Comparison of ENCODE assay signal across 1 cellular context in the genomic region with DNA sequence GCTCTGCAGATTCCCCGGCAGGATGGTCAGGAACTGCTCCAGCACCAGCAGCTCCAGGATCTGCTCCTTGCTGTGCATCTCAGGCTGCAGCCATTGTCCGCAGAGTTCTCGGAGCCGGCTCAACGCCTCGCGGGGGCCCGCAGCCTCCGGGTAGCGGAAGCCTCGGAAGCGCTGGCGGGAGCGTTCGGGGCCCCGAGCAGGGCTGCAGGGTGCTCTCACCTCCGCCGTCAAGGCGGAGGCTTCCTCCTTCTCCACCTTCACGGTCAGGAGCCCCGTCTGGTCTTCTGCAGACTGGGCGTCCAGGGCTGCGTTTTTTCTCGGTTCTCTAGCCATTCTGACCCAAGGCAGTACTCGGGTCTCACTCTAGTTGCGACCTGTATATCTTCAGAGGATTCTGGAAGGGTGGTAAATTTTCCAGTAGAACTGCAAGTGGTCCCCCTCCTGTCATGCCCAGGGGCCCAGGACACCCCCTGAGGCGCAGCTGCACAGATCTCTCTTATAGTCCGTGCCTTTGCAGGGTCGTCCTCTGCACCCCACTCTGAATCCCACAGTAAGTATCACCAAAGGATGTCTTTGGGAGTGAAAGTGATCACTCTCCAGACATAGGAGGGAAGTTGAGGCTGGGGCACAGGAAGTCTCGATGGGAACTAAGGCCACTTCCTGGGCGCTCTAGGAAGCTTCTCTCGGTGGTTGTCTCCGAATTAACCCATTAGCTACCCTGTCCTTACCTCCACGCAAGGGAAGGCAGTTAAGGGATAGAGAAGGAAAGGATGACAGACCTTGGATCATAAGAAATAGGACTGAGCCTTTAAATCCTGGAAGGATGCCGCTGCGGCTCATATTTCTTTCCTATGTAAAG.
A peak's percentile ranks its signal among the peaks of the same experiment; 100 is the strongest.
TF ChIP-seq lines count a peak whose summit lies in the region.

TSS of gene ZKSCAN4 (minus strand) at position 622 of the 859 bp plus-strand sequence. CDS start at position 333, 289 bp downstream.

TF ChIP-seq in HepG2, 621 proteins besides CTCF, POLR2A, EP300 and RAD21 (continued from another document and continues in another):
- TF ChIP-seq, protein P1, sequence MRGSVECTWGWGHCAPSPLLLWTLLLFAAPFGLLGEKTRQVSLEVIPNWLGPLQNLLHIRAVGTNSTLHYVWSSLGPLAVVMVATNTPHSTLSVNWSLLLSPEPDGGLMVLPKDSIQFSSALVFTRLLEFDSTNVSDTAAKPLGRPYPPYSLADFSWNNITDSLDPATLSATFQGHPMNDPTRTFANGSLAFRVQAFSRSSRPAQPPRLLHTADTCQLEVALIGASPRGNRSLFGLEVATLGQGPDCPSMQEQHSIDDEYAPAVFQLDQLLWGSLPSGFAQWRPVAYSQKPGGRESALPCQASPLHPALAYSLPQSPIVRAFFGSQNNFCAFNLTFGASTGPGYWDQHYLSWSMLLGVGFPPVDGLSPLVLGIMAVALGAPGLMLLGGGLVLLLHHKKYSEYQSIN (CRISPR knock-in tag; IDR thresholded peaks at IDR 0.05; ENCODE audit: borderline replicate concordance): no peak
- no peak for TF ChIP-seq SRSF1 (optimal IDR thresholded peaks at IDR 0.05; ENCODE audit: low read depth, low read length)
- no peak for TF ChIP-seq SAFB2 (CRISPR knock-in tag; IDR thresholded peaks at IDR 0.05; ENCODE audit: borderline replicate concordance, low read depth)
- 0 out of 2 replicates have a peak, but pooled peaks have one; percentile 31 for TF ChIP-seq ISL2 (CRISPR knock-in tag; IDR thresholded peaks at IDR 0.05)
- TF ChIP-seq HMGXB4 (CRISPR knock-in tag; IDR thresholded peaks at IDR 0.05; ENCODE audit: borderline replicate concordance in 1 of 2, low read depth in 1 of 2): peak; percentile 78 to 95
- no peak for TF ChIP-seq ZBTB1 (CRISPR knock-in tag; IDR thresholded peaks at IDR 0.05; ENCODE audit: borderline replicate concordance)
- peak; percentile 90 for TF ChIP-seq ZBTB40 (IDR thresholded peaks at IDR 0.05)
- TF ChIP-seq ZBTB40 (CRISPR knock-in tag; IDR thresholded peaks at IDR 0.05): no peak; the same call in 1 of the 2 replicates
- no peak for TF ChIP-seq ZBTB38 (CRISPR knock-in tag; IDR thresholded peaks at IDR 0.05)
- TF ChIP-seq PREB (CRISPR knock-in tag; IDR thresholded peaks at IDR 0.05): no peak
- peak; percentile 34; the same call in 1 of the 2 replicates for TF ChIP-seq ZNF598 (CRISPR knock-in tag; IDR thresholded peaks at IDR 0.05; ENCODE audit: borderline replicate concordance)
- TF ChIP-seq ZNF839 (CRISPR knock-in tag; IDR thresholded peaks at IDR 0.05; ENCODE audit: borderline replicate concordance): no peak
- TF ChIP-seq, protein P2, sequence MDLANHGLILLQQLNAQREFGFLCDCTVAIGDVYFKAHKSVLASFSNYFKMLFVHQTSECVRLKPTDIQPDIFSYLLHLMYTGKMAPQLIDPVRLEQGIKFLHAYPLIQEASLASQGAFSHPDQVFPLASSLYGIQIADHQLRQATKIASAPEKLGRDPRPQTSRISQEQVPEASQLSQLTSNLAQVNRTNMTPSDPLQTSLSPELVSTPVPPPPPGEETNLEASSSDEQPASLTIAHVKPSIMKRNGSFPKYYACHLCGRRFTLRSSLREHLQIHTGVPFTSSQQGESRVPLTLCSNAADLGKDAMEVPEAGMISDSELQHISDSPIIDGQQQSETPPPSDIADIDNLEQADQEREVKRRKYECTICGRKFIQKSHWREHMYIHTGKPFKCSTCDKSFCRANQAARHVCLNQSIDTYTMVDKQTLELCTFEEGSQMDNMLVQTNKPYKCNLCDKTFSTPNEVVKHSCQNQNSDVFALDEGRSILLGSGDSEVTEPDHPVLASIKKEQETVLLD (CRISPR knock-in tag; IDR thresholded peaks at IDR 0.05; ENCODE audit: low read depth): no peak
- TF ChIP-seq, protein P3, sequence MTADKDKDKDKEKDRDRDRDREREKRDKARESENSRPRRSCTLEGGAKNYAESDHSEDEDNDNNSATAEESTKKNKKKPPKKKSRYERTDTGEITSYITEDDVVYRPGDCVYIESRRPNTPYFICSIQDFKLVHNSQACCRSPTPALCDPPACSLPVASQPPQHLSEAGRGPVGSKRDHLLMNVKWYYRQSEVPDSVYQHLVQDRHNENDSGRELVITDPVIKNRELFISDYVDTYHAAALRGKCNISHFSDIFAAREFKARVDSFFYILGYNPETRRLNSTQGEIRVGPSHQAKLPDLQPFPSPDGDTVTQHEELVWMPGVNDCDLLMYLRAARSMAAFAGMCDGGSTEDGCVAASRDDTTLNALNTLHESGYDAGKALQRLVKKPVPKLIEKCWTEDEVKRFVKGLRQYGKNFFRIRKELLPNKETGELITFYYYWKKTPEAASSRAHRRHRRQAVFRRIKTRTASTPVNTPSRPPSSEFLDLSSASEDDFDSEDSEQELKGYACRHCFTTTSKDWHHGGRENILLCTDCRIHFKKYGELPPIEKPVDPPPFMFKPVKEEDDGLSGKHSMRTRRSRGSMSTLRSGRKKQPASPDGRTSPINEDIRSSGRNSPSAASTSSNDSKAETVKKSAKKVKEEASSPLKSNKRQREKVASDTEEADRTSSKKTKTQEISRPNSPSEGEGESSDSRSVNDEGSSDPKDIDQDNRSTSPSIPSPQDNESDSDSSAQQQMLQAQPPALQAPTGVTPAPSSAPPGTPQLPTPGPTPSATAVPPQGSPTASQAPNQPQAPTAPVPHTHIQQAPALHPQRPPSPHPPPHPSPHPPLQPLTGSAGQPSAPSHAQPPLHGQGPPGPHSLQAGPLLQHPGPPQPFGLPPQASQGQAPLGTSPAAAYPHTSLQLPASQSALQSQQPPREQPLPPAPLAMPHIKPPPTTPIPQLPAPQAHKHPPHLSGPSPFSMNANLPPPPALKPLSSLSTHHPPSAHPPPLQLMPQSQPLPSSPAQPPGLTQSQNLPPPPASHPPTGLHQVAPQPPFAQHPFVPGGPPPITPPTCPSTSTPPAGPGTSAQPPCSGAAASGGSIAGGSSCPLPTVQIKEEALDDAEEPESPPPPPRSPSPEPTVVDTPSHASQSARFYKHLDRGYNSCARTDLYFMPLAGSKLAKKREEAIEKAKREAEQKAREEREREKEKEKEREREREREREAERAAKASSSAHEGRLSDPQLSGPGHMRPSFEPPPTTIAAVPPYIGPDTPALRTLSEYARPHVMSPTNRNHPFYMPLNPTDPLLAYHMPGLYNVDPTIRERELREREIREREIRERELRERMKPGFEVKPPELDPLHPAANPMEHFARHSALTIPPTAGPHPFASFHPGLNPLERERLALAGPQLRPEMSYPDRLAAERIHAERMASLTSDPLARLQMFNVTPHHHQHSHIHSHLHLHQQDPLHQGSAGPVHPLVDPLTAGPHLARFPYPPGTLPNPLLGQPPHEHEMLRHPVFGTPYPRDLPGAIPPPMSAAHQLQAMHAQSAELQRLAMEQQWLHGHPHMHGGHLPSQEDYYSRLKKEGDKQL (CRISPR knock-in tag; IDR thresholded peaks at IDR 0.05; ENCODE audit: low read depth): no peak
- no peak for TF ChIP-seq ETS1 (CRISPR knock-in tag; IDR thresholded peaks at IDR 0.05)
- TF ChIP-seq ZNF121 (CRISPR knock-in tag; IDR thresholded peaks at IDR 0.05): no peak
- no peak for TF ChIP-seq NR0B2 (CRISPR knock-in tag; IDR thresholded peaks at IDR 0.05)
- TF ChIP-seq ZNF207 (IDR thresholded peaks at IDR 0.05; ENCODE audit: borderline replicate concordance): no peak
- TF ChIP-seq SALL1 (CRISPR knock-in tag; IDR thresholded peaks at IDR 0.05): peak; percentile 63
- TF ChIP-seq ZNF329 (CRISPR knock-in tag; IDR thresholded peaks at IDR 0.05; ENCODE audit: low read depth): 0 out of 2 replicates have a peak, but pooled peaks have one; percentile 77
- TF ChIP-seq CREB3 (CRISPR knock-in tag; IDR thresholded peaks at IDR 0.05): 0 out of 2 replicates have a peak, but pooled peaks have one; percentile 36
- no peak for TF ChIP-seq MXD4 (CRISPR knock-in tag; IDR thresholded peaks at IDR 0.05)
- no peak for TF ChIP-seq ZNF44 (CRISPR knock-in tag; IDR thresholded peaks at IDR 0.05)
